1 cellular context compared by ENCODE assay signal in genomic region chr5:168721354-168721753, GRCh38.
TF ChIP-seq lines count a peak whose summit lies in the region.

No MANE protein-coding gene starts in this region.

TF ChIP-seq in GM23338, 12 proteins besides CTCF, POLR2A, EP300 and RAD21 (continued from another document):
- TF ChIP-seq ZNF462 (CRISPR knock-in tag; IDR thresholded peaks at IDR 0.05) = no peak
